ENCODE assay signal across 8 cellular contexts in genomic region chrY:18445853-18446252, GRCh38.
A peak's percentile ranks its signal among the peaks of the same experiment; 100 is the strongest.
DNase-seq lines count a peak whose midpoint lies in the region; ATAC-seq and TF ChIP-seq lines count a peak whose summit lies in the region.
"Not testable (repeated sequence)": the region's sequence is repeated elsewhere in the genome, so short reads cannot be mapped to it uniquely, and the experiment has no call there.

No MANE protein-coding gene starts in this region.

- not testable (repeated sequence) for H3K27ac Mint-ChIP-seq in WTC11; stimulated activated memory B cell treated with anti-CD40 and anti-IgM and Interleukin-4, amounts not matched to agents 10 μg/mL and 1 μg/mL and 100 μg/mL, for 72 hours

- not testable (repeated sequence) for H3K4me1 Mint-ChIP-seq in WTC11; stimulated activated memory B cell treated with anti-CD40 and anti-IgM and Interleukin-4, amounts not matched to agents 10 μg/mL and 1 μg/mL and 100 μg/mL, for 72 hours

- not testable (repeated sequence) for H3K4me1 ChIP-seq in body of pancreas

- H3K36me3 Mint-ChIP-seq in WTC11; stimulated activated memory B cell treated with anti-CD40 and anti-IgM and Interleukin-4, amounts not matched to agents 10 μg/mL and 1 μg/mL and 100 μg/mL, for 72 hours: not testable (repeated sequence)

- not testable (repeated sequence) for H3K27me3 ChIP-seq in body of pancreas

- not testable (repeated sequence) for H3K9me3 Mint-ChIP-seq in WTC11; stimulated activated memory B cell treated with anti-CD40 and anti-IgM and Interleukin-4, amounts not matched to agents 10 μg/mL and 1 μg/mL and 100 μg/mL, for 72 hours

- ATAC-seq in GM18498 (IDR thresholded peaks at IDR 0.05; ENCODE audit: unreplicated experiment) (peak; percentile 90), GM21381 (IDR thresholded peaks at IDR 0.05; ENCODE audit: unreplicated experiment) (peak; percentile 85), HG02610 (IDR thresholded peaks at IDR 0.05; ENCODE audit: unreplicated experiment) (peak; percentile 83), HG03039 (IDR thresholded peaks at IDR 0.05; ENCODE audit: unreplicated experiment) (peak; percentile 76), HG03442 (IDR thresholded peaks at IDR 0.05; ENCODE audit: unreplicated experiment) (peak; percentile 86), WTC11 (peak; percentile 92), body of pancreas (peak; percentile 52)
- peak; percentile 34 for ATAC-seq in stimulated activated memory B cell treated with anti-CD40 and anti-IgM and Interleukin-4, amounts not matched to agents 10 μg/mL and 1 μg/mL and 100 μg/mL, for 72 hours

- H3K9me3 ChIP-seq in body of pancreas, result not testable (repeated sequence)

- H3K27me3 Mint-ChIP-seq in WTC11 (ENCODE audit: low read depth); stimulated activated memory B cell treated with anti-CD40 and anti-IgM and Interleukin-4, amounts not matched to agents 10 μg/mL and 1 μg/mL and 100 μg/mL, for 72 hours: not testable (repeated sequence)

- intact Hi-C loops in body of pancreas (cut with DNase I), result not testable (repeated sequence)

- WGBS in body of pancreas, 2 donors, result no CpG with 5 or more reads among the region's 11 CpGs

- H3K4me3 Mint-ChIP-seq in WTC11; stimulated activated memory B cell treated with anti-CD40 and anti-IgM and Interleukin-4, amounts not matched to agents 10 μg/mL and 1 μg/mL and 100 μg/mL, for 72 hours: not testable (repeated sequence)

- H3K36me3 ChIP-seq in body of pancreas (replicated peaks in 1 of 2; ENCODE audit: insufficient read depth in 1 of 2, low read depth in 2 of 2), result not testable (repeated sequence)

- not testable (repeated sequence) for DNase-seq in WTC11 (ENCODE audit: low spot score); body of pancreas

- CTCF ChIA-PET in WTC11 (lab: Charles Lee), result not testable (repeated sequence)

- H3K27ac ChIP-seq in body of pancreas, result not testable (repeated sequence)

- H3K4me3 ChIP-seq in body of pancreas, result not testable (repeated sequence)

- TF ChIP-seq POLR2A in body of pancreas (IDR thresholded peaks at IDR 0.05), result not testable (repeated sequence)

- POLR2A ChIA-PET in WTC11 (lab: Charles Lee), result not testable (repeated sequence)

- TF ChIP-seq CTCF in WTC11 (IDR thresholded peaks at IDR 0.05); body of pancreas (IDR thresholded peaks at IDR 0.05): not testable (repeated sequence)

Comparison
In these comparisons a context has a peak if more than half of its experiments do, and no peak if none do; other contexts are left out.
1. ATAC-seq: peak in every context shown above with its lines; median percentile 92 in WTC11; 90 in GM18498; 86 in HG03442; 85 in GM21381; 83 in HG02610; 76 in HG03039; 52 in body of pancreas; 34 in stimulated activated memory B cell treated with anti-CD40 and anti-IgM and Interleukin-4, amounts not matched to agents 10 μg/mL and 1 μg/mL and 100 μg/mL, for 72 hours.